8 cellular contexts compared by ENCODE assay signal in genomic region chr2:120012363-120012762, GRCh38.
A peak's percentile ranks its signal among the peaks of the same experiment; 100 is the strongest.
DNase-seq lines count a peak whose midpoint lies in the region; ATAC-seq and TF ChIP-seq lines count a peak whose summit lies in the region.

No MANE protein-coding gene starts in this region.

- ATAC-seq in HG02981 (IDR thresholded peaks at IDR 0.05; ENCODE audit: unreplicated experiment) = no peak

- H3K27me3 ChIP-seq in WERI-Rb-1 (ENCODE audit: insufficient read depth, low read depth, severe bottlenecking) = no peaks in the 10 kb centered on the region
- peaks cover 9% of the 10 kb centered on the region for H3K27me3 ChIP-seq in iPS-15b (ENCODE audit: control insufficient read depth, insufficient read depth, low read length)
- no peaks in the 10 kb centered on the region for H3K27me3 ChIP-seq in subcutaneous abdominal adipose tissue (ENCODE audit: control insufficient read depth in 5 of 5, insufficient read depth in 4 of 5, low read length in 5 of 5)

- TF ChIP-seq CTCF in WERI-Rb-1 (IDR thresholded peaks at IDR 0.05; ENCODE audit: low read depth, low read length) = no peak

- DNase-seq in NCI-H510A treated with DMSO at 0.1 percent for 48 hours (lab: John Stamatoyannopoulos, UW) = peak; percentile 78
- no peak for DNase-seq in NCI-H510A (lab: John Stamatoyannopoulos, UW)
- DNase-seq in WERI-Rb-1 = no peak
- no peak for DNase-seq in NCI-H1092 treated with DMSO at 0.1 percent for 48 hours (lab: John Stamatoyannopoulos, UW)
- DNase-seq in NCI-H1436 treated with DMSO at 0.1 percent for 48 hours (lab: John Stamatoyannopoulos, UW) = no peak

- H3K36me3 ChIP-seq in WERI-Rb-1 (peaks cover 2% of the 10 kb centered on the region; the same call in 1 of the 2 replicates), iPS-15b (ENCODE audit: control insufficient read depth, insufficient read depth, low read length) (no peaks in the 10 kb centered on the region), subcutaneous abdominal adipose tissue (ENCODE audit: control insufficient read depth in 5 of 5, insufficient read depth in 5 of 5, low read length in 5 of 5) (no peaks in the 10 kb centered on the region)

- H3K4me3 ChIP-seq in WERI-Rb-1 (ENCODE audit: low read depth, low read length) (peak overlapping the region; percentile 95), iPS-15b (ENCODE audit: low read depth, low read length) (peak overlapping the region; percentile 43), subcutaneous abdominal adipose tissue (ENCODE audit: low read depth in 1 of 5, low read length in 5 of 5) (peak overlapping the region; percentile 72 to 88 (median 76))

- H3K27ac ChIP-seq in WERI-Rb-1 = peak overlapping the region; percentile 94
- H3K27ac ChIP-seq in subcutaneous abdominal adipose tissue (ENCODE audit: low read depth, low read length) = no peak overlapping the region

- H3K4me1 ChIP-seq in iPS-15b (ENCODE audit: control insufficient read depth, insufficient read depth, low read length) (peaks cover 12% of the 10 kb centered on the region), subcutaneous abdominal adipose tissue (ENCODE audit: control insufficient read depth in 5 of 5, insufficient read depth in 5 of 5, low read length in 5 of 5) (peaks cover 0 to 22% (median 18%) of the 10 kb centered on the region in 5 donors)

- H3K9me3 ChIP-seq in WERI-Rb-1 (ENCODE audit: severe bottlenecking) (no peaks in the 10 kb centered on the region), iPS-15b (ENCODE audit: control insufficient read depth, insufficient read depth, low read length) (no peaks in the 10 kb centered on the region), subcutaneous abdominal adipose tissue (ENCODE audit: control insufficient read depth in 5 of 5, low read length in 5 of 5) (no peaks in the 10 kb centered on the region)

- H3K9ac ChIP-seq in iPS-15b (ENCODE audit: low read depth, low read length) = no peak overlapping the region
- peak overlapping the region in 4 of 5 donors; percentile 74 to 91 (median 82) for H3K9ac ChIP-seq in subcutaneous abdominal adipose tissue (ENCODE audit: low read length in 5 of 5)

Comparison
In these comparisons a context has a peak if more than half of its experiments do, and no peak if none do; other contexts are left out.
1. H3K4me3 ChIP-seq: peak in every context shown above with its lines; median percentile 95 in WERI-Rb-1; 76 in subcutaneous abdominal adipose tissue; 43 in iPS-15b.